ENCODE assay signal across 8 cellular contexts in genomic region chr22:41834005-41834975, GRCh38. TPM values are rescaled to one million over a fixed set of nuclear protein-coding genes. Genes with fewer than 3 reads are reported as not detected.
DNase-seq lines count a peak whose midpoint lies in the region; ATAC-seq and TF ChIP-seq lines count a peak whose summit lies in the region.

No MANE protein-coding gene starts in this region.

- H3K27ac ChIP-seq in ascending aorta (peak overlapping the region; percentile 92), lower lobe of right lung (peak overlapping the region; percentile 95), upper lobe of right lung (peak overlapping the region; percentile 92)

- H3K9me3 ChIP-seq in ascending aorta, result no peaks in the 10 kb centered on the region
- no peaks in the 10 kb centered on the region for H3K9me3 ChIP-seq in lower lobe of right lung
- H3K9me3 ChIP-seq in upper lobe of right lung, result no peaks in the 10 kb centered on the region

- TF ChIP-seq CTCF in AG04449 (IDR thresholded peaks at IDR 0.05; ENCODE audit: insufficient read depth, low read length, missing control alignments) (no peak), ascending aorta (IDR thresholded peaks at IDR 0.05) (no peak), lower lobe of right lung (IDR thresholded peaks at IDR 0.05) (no peak), upper lobe of right lung (IDR thresholded peaks at IDR 0.05) (no peak)

- DNase-seq in AG04449 (ENCODE audit: low read depth, low spot score) (no peak), HT-29 (ENCODE audit: low spot score) (peak; percentile 13), ascending aorta (ENCODE audit: low spot score in 2 of 2) (no peak), lower lobe of right lung (no peak), upper lobe of right lung (no peak), GM19240 (ENCODE audit: insufficient read length, low spot score) (no peak), 8988T (no peak)

- peak overlapping the region; percentile 88 for H3K4me3 ChIP-seq in AG04449 (ENCODE audit: low read depth, low read length)
- peak overlapping the region; percentile 90 to 97 for H3K4me3 ChIP-seq in ascending aorta
- H3K4me3 ChIP-seq in lower lobe of right lung, result peak overlapping the region; percentile 97
- H3K4me3 ChIP-seq in upper lobe of right lung, result peak overlapping the region; percentile 85

- peaks cover 0 to 5% of the 10 kb centered on the region in 2 donors for H3K4me1 ChIP-seq in ascending aorta
- H3K4me1 ChIP-seq in lower lobe of right lung, result peaks cover 34% of the 10 kb centered on the region
- H3K4me1 ChIP-seq in upper lobe of right lung, result peaks cover 13% of the 10 kb centered on the region

- H3K36me3 ChIP-seq in ascending aorta, result peaks cover 0 to 11% of the 10 kb centered on the region in 2 donors
- H3K36me3 ChIP-seq in lower lobe of right lung, result peaks cover 17% of the 10 kb centered on the region
- peaks cover 12% of the 10 kb centered on the region for H3K36me3 ChIP-seq in upper lobe of right lung

- intact Hi-C loops in ascending aorta (cut with DNase I) (no loop called here), lower lobe of right lung (cut with DNase I) (no loop called here), upper lobe of right lung (cut with DNase I) (no loop called here)

- ATAC-seq in lower lobe of right lung, result no peak
- no peak for ATAC-seq in upper lobe of right lung
- ATAC-seq in GM21360 (IDR thresholded peaks at IDR 0.05; ENCODE audit: unreplicated experiment), result no peak

- POLR2A ChIA-PET in AG04449 (lab: Yijun Ruan, JAX), result interaction anchor here (1.2 kb wide), 1 partner anchor 31 kb away, joined by 3 read pairs; no protein-coding TSS in a partner anchor

- H3K27me3 ChIP-seq in ascending aorta (no peaks in the 10 kb centered on the region), lower lobe of right lung (ENCODE audit: low read depth) (no peaks in the 10 kb centered on the region), upper lobe of right lung (no peaks in the 10 kb centered on the region)

- CTCF ChIA-PET in AG04449 (lab: Yijun Ruan, JAX), result interaction anchor here (1.0 to 4.4 kb wide), 4 partner anchors 8 to 137 kb away, joined by 3 to 20 read pairs (median 10); no protein-coding TSS in a partner anchor

RNA-seq across cellular contexts. Expression of gene SREBF2, which starts 1.4 kb away (rescaled TPM):
- 88.5 and 104 TPM in 2 replicates for total RNA-seq in HT-29 (2014; rRNA removed; shearing (Covaris generic))
- 46.1 TPM for total RNA-seq in ascending aorta
- total RNA-seq in lower lobe of right lung, result 132 TPM
- 156 TPM for total RNA-seq in upper lobe of right lung

RNA-seq across cellular contexts. Expression of gene CCDC134, which starts 33.8 kb away (rescaled TPM):
- total RNA-seq in HT-29 (2014; rRNA removed; shearing (Covaris generic)), result 12.2 and 14.6 TPM in 2 replicates
- total RNA-seq in ascending aorta (6.4 TPM), lower lobe of right lung (7.9 TPM), upper lobe of right lung (7.3 TPM)
